ENCODE assay signal across 8 cellular contexts in genomic region chr13:107203146-107203847, GRCh38.
DNase-seq lines count a peak whose midpoint lies in the region; ATAC-seq, FAIRE-seq and TF ChIP-seq lines count a peak whose summit lies in the region.

No MANE protein-coding gene starts in this region.

- H4K20me1 ChIP-seq in DND-41 (ENCODE audit: insufficient read depth, low read length) (no peaks in the 10 kb centered on the region), GM12878 (ENCODE audit: control insufficient read depth, insufficient read depth) (no peaks in the 10 kb centered on the region)

- in situ Hi-C loops in GM12878 (cut with MboI) = no loop called here

- H3K27me3 Mint-ChIP-seq in naive thymus-derived CD4-positive, alpha-beta T cell = peaks cover 0 to 11% (median 0%) of the 10 kb centered on the region in 5 donors

- H3K4me1 ChIP-seq in DND-41 (ENCODE audit: insufficient read depth, low read length) (no peaks in the 10 kb centered on the region), GM12878 (ENCODE audit: control insufficient read depth, insufficient read depth, low read length) (no peaks in the 10 kb centered on the region), lung (ENCODE audit: control insufficient read depth in 2 of 2, insufficient read depth in 2 of 2, low read length in 2 of 2) (peaks cover 0 to 6% of the 10 kb centered on the region in 2 donors)
- no peaks in the 10 kb centered on the region for H3K4me1 ChIP-seq in naive thymus-derived CD4-positive, alpha-beta T cell (ENCODE audit: control insufficient read depth in 2 of 2, insufficient read depth in 2 of 2, low read length in 2 of 2)

- SMC1A ChIA-PET in GM12878 (lab: Charles Lee; ENCODE audit: uncharacterized antibody, unreplicated experiment) = interaction anchor here (0.6 to 1.5 kb wide), 2 partner anchors 8 to 91 kb away, joined by 4 read pairs; no protein-coding TSS in a partner anchor

- H3K4me1 Mint-ChIP-seq in naive thymus-derived CD4-positive, alpha-beta T cell = peaks cover 0 to 3% (median 0%) of the 10 kb centered on the region in 7 donors

- WGBS in GM12878 (ENCODE audit: insufficient coverage, insufficient replicate concordance, low lambda C conversion rate, missing lambda C conversion rate) = 10% methylated on average over 11 of the region's 11 CpGs
- WGBS in lung, 2 donors = 72 to 79% methylated on average over 11 of the region's 11 CpGs

- no peak overlapping the region for H3K9ac ChIP-seq in DND-41 (ENCODE audit: low read depth, low read length)
- no peak overlapping the region for H3K9ac ChIP-seq in GM12878 (ENCODE audit: control insufficient read depth, insufficient read depth, low read length)

- no peak for TF ChIP-seq EP300 in GM12878 (IDR thresholded peaks at IDR 0.05; ENCODE audit: borderline replicate concordance in 1 of 2, control insufficient read depth in 1 of 2, low read depth in 2 of 2, low read length in 2 of 2)

- TF ChIP-seq POLR2A in GM12878 (IDR thresholded peaks at IDR 0.05; ENCODE audit: low read depth, low read length) = no peak

- BruUV-seq in GM12878 (replicated peaks; lab: Mats Ljungman, UMichigan) = no TSS peak

- H3K27ac ChIP-seq in DND-41 (ENCODE audit: low read length) = no peak overlapping the region
- no peak overlapping the region for H3K27ac ChIP-seq in GM12878 (ENCODE audit: control insufficient read depth, insufficient read depth)
- H3K27ac ChIP-seq in lung (ENCODE audit: low read depth in 1 of 2, low read length in 1 of 2) = peak overlapping the region; percentile 2 to 57
- H3K27ac ChIP-seq in naive thymus-derived CD4-positive, alpha-beta T cell (ENCODE audit: low read depth, low read length) = no peak overlapping the region

- H3K4me2 ChIP-seq in DND-41 (ENCODE audit: insufficient read depth, low read length) = no peak overlapping the region
- H3K4me2 ChIP-seq in GM12878 (ENCODE audit: control insufficient read depth, insufficient read depth) = no peak overlapping the region

- POLR2A ChIA-PET in GM12878 (lab: Charles Lee) = no interaction called here
- POLR2A ChIA-PET in naive thymus-derived CD4-positive, alpha-beta T cell (lab: Charles Lee) = no interaction called here

- TF ChIP-seq CTCF in DND-41 (IDR thresholded peaks at IDR 0.05; ENCODE audit: borderline replicate concordance, extremely low read depth, low read length, poor library complexity, severe bottlenecking) = peak; percentile 60
- peak; percentile 11 to 36 (median 23); a peak in 3 of 6 replicates for TF ChIP-seq CTCF in GM12878 (IDR thresholded peaks at IDR 0.05 in 2 of 3, conservative IDR thresholded peaks at IDR 0.05 in 1 of 3; ENCODE audit: control insufficient read depth in 2 of 3, extremely low read depth in 1 of 3, insufficient read depth in 1 of 3, low read depth in 3 of 3, low read length in 3 of 3)
- no peak for TF ChIP-seq CTCF in lung (IDR thresholded peaks at IDR 0.05; ENCODE audit: control extremely low read depth, extremely low read depth)

- DNase-seq in DND-41 = peak; percentile 16
- no peak for DNase-seq in GM12878 (ENCODE audit: low read depth, low spot score)
- no peak for DNase-seq in lung (ENCODE audit: low spot score)
- DNase-seq in naive thymus-derived CD4-positive, alpha-beta T cell = no peak
- no peak for DNase-seq in cerebellar cortex (ENCODE audit: low spot score)
- DNase-seq in frontal cortex (ENCODE audit: low spot score in 2 of 2) = no peak

- peaks cover 0 to 3% (median 0%) of the 10 kb centered on the region in 11 donors for H3K9me3 Mint-ChIP-seq in naive thymus-derived CD4-positive, alpha-beta T cell

- intact Hi-C loops in GM12878 (cut with micrococcal nuclease; ENCODE audit: unreplicated experiment) = no loop called here
- intact Hi-C loops in naive thymus-derived CD4-positive, alpha-beta T cell (cut with micrococcal nuclease) = no loop called here

- H3K79me2 ChIP-seq in DND-41 (ENCODE audit: insufficient read depth, low read length) (no peaks in the 10 kb centered on the region), GM12878 (ENCODE audit: control insufficient read depth, insufficient read depth, low read length) (no peaks in the 10 kb centered on the region)

- no peaks in the 10 kb centered on the region for H3K36me3 Mint-ChIP-seq in naive thymus-derived CD4-positive, alpha-beta T cell

- H3K4me3 Mint-ChIP-seq in naive thymus-derived CD4-positive, alpha-beta T cell = no peak overlapping the region

- no peak overlapping the region for H3K4me3 ChIP-seq in DND-41 (ENCODE audit: low read depth in 1 of 2, low read length in 2 of 2)
- H3K4me3 ChIP-seq in GM12878 = no peak overlapping the region
- no peak overlapping the region for H3K4me3 ChIP-seq in lung
- H3K4me3 ChIP-seq in naive thymus-derived CD4-positive, alpha-beta T cell (ENCODE audit: low read length) = no peak overlapping the region

- no peaks in the 10 kb centered on the region for H3K9me3 ChIP-seq in DND-41 (ENCODE audit: insufficient read depth, low read length, severe bottlenecking)
- H3K9me3 ChIP-seq in GM12878 (replicated peaks; ENCODE audit: control insufficient read depth, insufficient read depth, low read length) = no peaks in the 10 kb centered on the region
- no peaks in the 10 kb centered on the region for H3K9me3 ChIP-seq in lung (ENCODE audit: control insufficient read depth in 2 of 2, insufficient read depth in 1 of 2, low read length in 1 of 2)
- H3K9me3 ChIP-seq in naive thymus-derived CD4-positive, alpha-beta T cell (ENCODE audit: control insufficient read depth in 2 of 3, low read length in 3 of 3) = no peaks in the 10 kb centered on the region

- H3K27me3 ChIP-seq in DND-41 (ENCODE audit: insufficient read depth, low read length, poor library complexity) (peaks cover 3% of the 10 kb centered on the region), GM12878 (replicated peaks in 1 of 2; ENCODE audit: control insufficient read depth in 2 of 2, insufficient read depth in 2 of 2, low read length in 1 of 2) (no peaks in the 10 kb centered on the region), lung (ENCODE audit: control insufficient read depth, insufficient read depth) (no peaks in the 10 kb centered on the region)
- H3K27me3 ChIP-seq in naive thymus-derived CD4-positive, alpha-beta T cell (ENCODE audit: control insufficient read depth in 2 of 2, insufficient read depth in 2 of 2, low read length in 2 of 2) = no peaks in the 10 kb centered on the region

- H2AFZ ChIP-seq in DND-41 (ENCODE audit: low read depth, low read length) = no peak overlapping the region
- H2AFZ ChIP-seq in GM12878 (ENCODE audit: control insufficient read depth, low read depth, low read length) = no peak overlapping the region

- RAD21 ChIA-PET in GM12878 (lab: Charles Lee; ENCODE audit: unreplicated experiment) = interaction anchor here (1.8 kb wide), 1 partner anchor 952 kb away, joined by 4 read pairs; no protein-coding TSS in a partner anchor

- CTCF ChIA-PET in GM12878 (lab: Yijun Ruan, JAX) = interaction anchor here (0.8 to 1.8 kb wide), 8 partner anchors 9 to 951 kb away, joined by 3 to 10 read pairs (median 4); no protein-coding TSS in a partner anchor
- CTCF ChIA-PET in naive thymus-derived CD4-positive, alpha-beta T cell (lab: Charles Lee) = no interaction called here

- H3K36me3 ChIP-seq in DND-41 (ENCODE audit: insufficient read depth, low read length) (no peaks in the 10 kb centered on the region), GM12878 (ENCODE audit: control insufficient read depth in 2 of 2, insufficient read depth in 2 of 2, low read length in 1 of 2) (no peaks in the 10 kb centered on the region), lung (ENCODE audit: control insufficient read depth in 2 of 2, insufficient read depth in 2 of 2, low read length in 2 of 2) (no peaks in the 10 kb centered on the region)
- no peaks in the 10 kb centered on the region for H3K36me3 ChIP-seq in naive thymus-derived CD4-positive, alpha-beta T cell (ENCODE audit: control insufficient read depth in 2 of 3, insufficient read depth in 3 of 3, low read length in 3 of 3)

- 0 out of 2 replicates have a peak, but pooled peaks have one; percentile 4 for TF ChIP-seq RAD21 in GM12878 (IDR thresholded peaks at IDR 0.05; ENCODE audit: insufficient read depth, low read depth, low read length)

- no peak overlapping the region for H3K27ac Mint-ChIP-seq in naive thymus-derived CD4-positive, alpha-beta T cell

- FAIRE-seq in GM12878 (lab: Jason Lieb, UNC) = no peak
- FAIRE-seq in frontal cortex (lab: Jason Lieb, UNC) = no peak

- peak; percentile 47; the same call in 1 of the 3 replicates for ATAC-seq in DND-41 (ENCODE audit: insufficient read depth, low read depth)
- peak; percentile 61 for ATAC-seq in HG02642 (IDR thresholded peaks at IDR 0.05; ENCODE audit: poor library complexity, unreplicated experiment)
- ATAC-seq in GM12878 = peak; percentile 64
- no peak for ATAC-seq in lung (ENCODE audit: insufficient read depth, low FRiP score)
- ATAC-seq in naive thymus-derived CD4-positive, alpha-beta T cell = no peak
- no peak for ATAC-seq in HG02852 (IDR thresholded peaks at IDR 0.05; ENCODE audit: unreplicated experiment)

TF ChIP-seq in GM12878, 131 proteins besides CTCF, POLR2A, EP300 and RAD21 (continues in another document):
- TF ChIP-seq, protein P1, sequence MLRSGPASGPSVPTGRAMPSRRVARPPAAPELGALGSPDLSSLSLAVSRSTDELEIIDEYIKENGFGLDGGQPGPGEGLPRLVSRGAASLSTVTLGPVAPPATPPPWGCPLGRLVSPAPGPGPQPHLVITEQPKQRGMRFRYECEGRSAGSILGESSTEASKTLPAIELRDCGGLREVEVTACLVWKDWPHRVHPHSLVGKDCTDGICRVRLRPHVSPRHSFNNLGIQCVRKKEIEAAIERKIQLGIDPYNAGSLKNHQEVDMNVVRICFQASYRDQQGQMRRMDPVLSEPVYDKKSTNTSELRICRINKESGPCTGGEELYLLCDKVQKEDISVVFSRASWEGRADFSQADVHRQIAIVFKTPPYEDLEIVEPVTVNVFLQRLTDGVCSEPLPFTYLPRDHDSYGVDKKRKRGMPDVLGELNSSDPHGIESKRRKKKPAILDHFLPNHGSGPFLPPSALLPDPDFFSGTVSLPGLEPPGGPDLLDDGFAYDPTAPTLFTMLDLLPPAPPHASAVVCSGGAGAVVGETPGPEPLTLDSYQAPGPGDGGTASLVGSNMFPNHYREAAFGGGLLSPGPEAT (IDR thresholded peaks at IDR 0.05; ENCODE audit: low read depth) = no peak
- TF ChIP-seq SMARCA5 (IDR thresholded peaks at IDR 0.05) (no peak), BHLHE40 (IDR thresholded peaks at IDR 0.05; ENCODE audit: borderline replicate concordance in 1 of 2, low read depth in 2 of 2, low read length in 1 of 2) (no peak), MEF2B (IDR thresholded peaks at IDR 0.05; ENCODE audit: partially characterized antibody, poor library complexity, severe bottlenecking) (no peak), SMAD1 (IDR thresholded peaks at IDR 0.05; ENCODE audit: low read depth, partially characterized antibody) (no peak)

Comparison
In these comparisons a context has a peak if more than half of its experiments do, and no peak if none do; other contexts are left out.
1. ATAC-seq: peak in DND-41 (single experiment), HG02642 (single experiment) and GM12878 (single experiment); none in lung (single experiment), naive thymus-derived CD4-positive, alpha-beta T cell (single experiment) and HG02852 (single experiment).
2. H3K27ac ChIP-seq: peak in lung (2 of 2); none in DND-41 (single experiment), GM12878 (single experiment) and naive thymus-derived CD4-positive, alpha-beta T cell (single experiment).